10 cellular contexts compared by ENCODE assay signal in the genomic region with DNA sequence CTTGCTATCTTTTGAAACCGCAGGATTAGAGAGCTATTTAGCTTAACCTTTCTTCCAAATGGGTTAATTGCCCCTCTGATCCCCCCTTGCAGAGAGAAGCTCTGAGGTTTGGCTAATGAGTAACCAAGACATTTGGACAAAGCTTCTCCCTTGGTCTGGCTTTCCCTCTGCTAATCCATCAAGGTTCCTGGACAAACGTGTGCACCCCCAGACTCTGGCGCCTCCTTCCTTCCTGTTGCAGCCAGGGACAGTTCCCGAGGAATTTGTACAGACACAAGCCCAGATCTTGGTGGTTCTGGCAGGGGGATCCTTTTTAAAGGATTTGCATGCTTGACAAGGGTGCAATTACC. TPM values are rescaled to one million over a fixed set of nuclear protein-coding genes. Genes with fewer than 3 reads are reported as not detected.
A peak's percentile ranks its signal among the peaks of the same experiment; 100 is the strongest.
DNase-seq lines count a peak whose midpoint lies in the region; ATAC-seq and TF ChIP-seq lines count a peak whose summit lies in the region.
"Had no signal": no experiment of that assay in that cellular context is flagged by ENCODE, and none has a peak within 500 bp of the region (broad histone marks: within the 10 kb centered on the region; RNA-seq: fewer than 3 reads in every experiment).

No MANE protein-coding gene starts in this region.

- no peak overlapping the region for H3K27ac ChIP-seq in brain microvascular endothelial cell

- H3K4me3 Mint-ChIP-seq in endothelial cell (ENCODE audit: unreplicated experiment): peak overlapping the region; percentile 89
- peak overlapping the region in 9 of 10 donors; percentile 51 to 89 (median 67) for H3K4me3 Mint-ChIP-seq in naive thymus-derived CD8-positive, alpha-beta T cell

- no peaks in the 10 kb centered on the region for H3K9me3 Mint-ChIP-seq in endothelial cell (ENCODE audit: unreplicated experiment)
- H3K9me3 Mint-ChIP-seq in naive thymus-derived CD8-positive, alpha-beta T cell: no peaks in the 10 kb centered on the region

- H3K4me1 Mint-ChIP-seq in endothelial cell (ENCODE audit: unreplicated experiment): peaks cover 31% of the 10 kb centered on the region
- H3K4me1 Mint-ChIP-seq in naive thymus-derived CD8-positive, alpha-beta T cell: peaks cover 11 to 23% (median 19%) of the 10 kb centered on the region in 4 donors

- H3K27ac Mint-ChIP-seq in endothelial cell (ENCODE audit: unreplicated experiment): peak overlapping the region; percentile 72
- peak overlapping the region in 1 of 10 donors; percentile 69 for H3K27ac Mint-ChIP-seq in naive thymus-derived CD8-positive, alpha-beta T cell

- H3K27me3 Mint-ChIP-seq in endothelial cell (ENCODE audit: unreplicated experiment): peaks cover 3% of the 10 kb centered on the region
- peaks cover 26 to 58% (median 38%) of the 10 kb centered on the region in 5 donors for H3K27me3 Mint-ChIP-seq in naive thymus-derived CD8-positive, alpha-beta T cell

- no peaks in the 10 kb centered on the region for H3K27me3 ChIP-seq in brain microvascular endothelial cell (replicated peaks)

- H3K36me3 Mint-ChIP-seq in endothelial cell (ENCODE audit: low read depth, unreplicated experiment): no peaks in the 10 kb centered on the region
- no peaks in the 10 kb centered on the region for H3K36me3 Mint-ChIP-seq in naive thymus-derived CD8-positive, alpha-beta T cell

- DNase-seq in ACHN (peak; percentile 14), LoVo (ENCODE audit: low spot score) (peak; percentile 31), endothelial cell (ENCODE audit: low spot score) (no peak), NCI-H748 (lab: John Stamatoyannopoulos, UW; ENCODE audit: unreplicated experiment) (no peak), brain microvascular endothelial cell (no peak), NCI-H1092 treated with DMSO at 0.1 percent for 48 hours (lab: John Stamatoyannopoulos, UW) (no peak)
- DNase-seq in naive thymus-derived CD8-positive, alpha-beta T cell: no peak
- DNase-seq: EL, OCI-M1 had no signal

- in situ Hi-C loops in ACHN (cut with HindIII; ENCODE audit: low pct_ligation_motif_present, low pct_unique_long_range_greater_than_20kb, low sequenced_read_pairs): no loop called here
- in situ Hi-C loops in brain microvascular endothelial cell (cut with HindIII; ENCODE audit: low pct_ligation_motif_present, low sequenced_read_pairs): no loop called here

- POLR2A ChIA-PET in naive thymus-derived CD8-positive, alpha-beta T cell (lab: Charles Lee): no interaction called here

- H3K4me3 ChIP-seq in brain microvascular endothelial cell (ENCODE audit: low read depth, low read length): no peak overlapping the region

- H3K36me3 ChIP-seq in brain microvascular endothelial cell (replicated peaks): no peaks in the 10 kb centered on the region

- ATAC-seq in naive thymus-derived CD8-positive, alpha-beta T cell: no peak
- no peak for ATAC-seq in HG03460 (IDR thresholded peaks at IDR 0.05; ENCODE audit: unreplicated experiment)

- TF ChIP-seq CTCF in endothelial cell (IDR thresholded peaks at IDR 0.05; ENCODE audit: unreplicated experiment) (no peak), brain microvascular endothelial cell (IDR thresholded peaks at IDR 0.05; ENCODE audit: low read depth, low read length, missing control alignments) (no peak)

RNA-seq across cellular contexts. Expression of a gene that starts 1.6 kb away (rescaled TPM):
- 92.1 TPM for total RNA-seq in endothelial cell (ENCODE audit: unreplicated experiment)
- 1 to 10 TPM; 5.1 to 5.2 TPM for total RNA-seq in naive thymus-derived CD8-positive, alpha-beta T cell
- polyA plus RNA-seq in naive thymus-derived CD8-positive, alpha-beta T cell: 1 to 10 TPM in 1 of 3 donors, under 1 TPM in 2; 0.33 to 2.7 (median 0.48) TPM

RNA-seq across cellular contexts. Expression of a gene that starts 7.6 kb away (rescaled TPM):
- not detected for total RNA-seq in endothelial cell (ENCODE audit: unreplicated experiment)
- not detected for total RNA-seq in naive thymus-derived CD8-positive, alpha-beta T cell
- not detected for polyA plus RNA-seq in naive thymus-derived CD8-positive, alpha-beta T cell

Comparison
In these comparisons a context has a peak if more than half of its experiments do, and no peak if none do; other contexts are left out.
1. DNase-seq: peak in ACHN (single experiment) and LoVo (single experiment); none in endothelial cell (single experiment), naive thymus-derived CD8-positive, alpha-beta T cell (0 of 10), NCI-H748 (single experiment), brain microvascular endothelial cell (single experiment) and NCI-H1092 treated with DMSO at 0.1 percent for 48 hours (single experiment).
2. RNA of a gene that starts 1.6 kb away (total RNA-seq): 92.1 TPM in endothelial cell (single experiment); 5.1 to 5.2 TPM in naive thymus-derived CD8-positive, alpha-beta T cell; every median in the first group is over 10 times any median in the second.